In genomic region chr4:1113311-1114009, GRCh38 we compare ENCODE assay signal across 10 cellular contexts. TPM values are rescaled to one million over a fixed set of nuclear protein-coding genes. Genes with fewer than 3 reads are reported as not detected.
A peak's percentile ranks its signal among the peaks of the same experiment; 100 is the strongest.
DNase-seq lines count a peak whose midpoint lies in the region; ATAC-seq, FAIRE-seq and TF ChIP-seq lines count a peak whose summit lies in the region.
"Had no signal": no experiment of that assay in that cellular context is flagged by ENCODE, and none has a peak within 500 bp of the region (broad histone marks: within the 10 kb centered on the region; RNA-seq: fewer than 3 reads in every experiment).

Gene RNF212, minus strand, starts transcription at chr4:1113564. Its CDS starts 100 bp downstream, at chr4:1113464.

- H3K4me2 ChIP-seq in A549, result peak within 1 kb of the TSS; percentile 79

- ATAC-seq in A549, result peak; percentile 63 to 68; a peak in 5 of 6 replicates

- peak within 1 kb of the TSS; percentile 54 to 78 for H3K27ac ChIP-seq in A549
- no peak within 1 kb of the TSS for H3K27ac ChIP-seq in colonic mucosa
- H3K27ac ChIP-seq in thymus (ENCODE audit: low read depth), result no peak within 1 kb of the TSS
- H3K27ac ChIP-seq in WERI-Rb-1, result no peak within 1 kb of the TSS
- H3K27ac ChIP-seq: SK-N-MC had no signal

- H3K4me1 ChIP-seq in A549 (peaks cover 20% of the 10 kb centered on the region), colonic mucosa (peaks cover 2% of the 10 kb centered on the region), mucosa of stomach (ENCODE audit: control insufficient read depth, insufficient read depth, low read length) (no peaks in the 10 kb centered on the region), thymus (ENCODE audit: control insufficient read depth, insufficient read depth, low read length) (no peaks in the 10 kb centered on the region)

- H3K4me3 ChIP-seq in A549, result peak within 1 kb of the TSS; percentile 48
- peak within 1 kb of the TSS; percentile 43 for H3K4me3 ChIP-seq in colonic mucosa
- H3K4me3 ChIP-seq in mucosa of stomach (ENCODE audit: low read length), result peak within 1 kb of the TSS; percentile 10
- peak within 1 kb of the TSS; percentile 47 for H3K4me3 ChIP-seq in thymus (ENCODE audit: low read length)
- no peak within 1 kb of the TSS for H3K4me3 ChIP-seq in WERI-Rb-1 (ENCODE audit: low read depth, low read length)
- H3K4me3 ChIP-seq: SK-N-MC had no signal

- no peak for TF ChIP-seq RAD21 in A549 (conservative IDR thresholded peaks at IDR 0.05 in 1 of 2, IDR thresholded peaks at IDR 0.05 in 1 of 2)

- TF ChIP-seq CTCF in A549 (IDR thresholded peaks at IDR 0.05), result no peak
- TF ChIP-seq CTCF in colonic mucosa (IDR thresholded peaks at IDR 0.05), result no peak
- TF ChIP-seq CTCF in WERI-Rb-1 (IDR thresholded peaks at IDR 0.05; ENCODE audit: low read depth, low read length), result no peak

- H3K36me3 ChIP-seq in colonic mucosa, result no peaks in the 10 kb centered on the region
- H3K36me3 ChIP-seq in mucosa of stomach (ENCODE audit: control insufficient read depth, insufficient read depth, low read length), result no peaks in the 10 kb centered on the region
- no peaks in the 10 kb centered on the region for H3K36me3 ChIP-seq in thymus (ENCODE audit: control insufficient read depth, insufficient read depth)
- H3K36me3 ChIP-seq in WERI-Rb-1, result no peaks in the 10 kb centered on the region

- POLR2A ChIA-PET in A549 (lab: Yijun Ruan, JAX), result interaction anchor here (0.7 kb wide), 1 partner anchor 39 kb away, joined by 5 read pairs; no protein-coding TSS in a partner anchor

- 3% methylated on average over 13 of the region's 72 CpGs for WGBS in A549 (ENCODE audit: missing lambda C conversion rate)
- 28% methylated on average over 72 of the region's 72 CpGs for WGBS in thymus

- peak; percentile 18 to 49 for DNase-seq in A549 (ENCODE audit: low read depth in 1 of 2, low spot score in 1 of 2)
- peak in 3 of 5 donors; percentile 22 to 53 (median 33) for DNase-seq in T-helper 1 cell
- DNase-seq in colonic mucosa, result peak; percentile 32
- no peak for DNase-seq in NCI-H82 (lab: John Stamatoyannopoulos, UW)
- DNase-seq in WERI-Rb-1, result no peak
- no peak for DNase-seq in NCI-H1092 (lab: John Stamatoyannopoulos, UW)

- H3K27me3 ChIP-seq in colonic mucosa (no peaks in the 10 kb centered on the region), mucosa of stomach (ENCODE audit: control insufficient read depth, insufficient read depth, low read length) (peaks cover 18% of the 10 kb centered on the region), thymus (ENCODE audit: control insufficient read depth, insufficient read depth) (peaks cover 8% of the 10 kb centered on the region), WERI-Rb-1 (ENCODE audit: insufficient read depth, low read depth, severe bottlenecking) (no peaks in the 10 kb centered on the region)

- TF ChIP-seq POLR2A in A549 (IDR thresholded peaks at IDR 0.05; ENCODE audit: low read length), result peak; percentile 33

- H3K9ac ChIP-seq in colonic mucosa (ENCODE audit: low read depth in 2 of 2, low read length in 2 of 2), result no peak within 1 kb of the TSS
- no peak within 1 kb of the TSS for H3K9ac ChIP-seq in mucosa of stomach (ENCODE audit: low read length)

- intact Hi-C loops in colonic mucosa (cut with DNase I), result no loop called here

- no peak for FAIRE-seq in A549 (lab: Jason Lieb, UNC)

- no peaks in the 10 kb centered on the region for H3K9me3 ChIP-seq in A549
- no peaks in the 10 kb centered on the region for H3K9me3 ChIP-seq in colonic mucosa
- no peaks in the 10 kb centered on the region for H3K9me3 ChIP-seq in mucosa of stomach (ENCODE audit: control insufficient read depth, low read length)
- no peaks in the 10 kb centered on the region for H3K9me3 ChIP-seq in thymus (ENCODE audit: control insufficient read depth)
- no peaks in the 10 kb centered on the region for H3K9me3 ChIP-seq in WERI-Rb-1 (ENCODE audit: severe bottlenecking)

- CTCF ChIA-PET in A549 (lab: Yijun Ruan, JAX), result interaction anchor here (0.9 to 1.5 kb wide), 2 partner anchors 16 to 81 kb away, joined by 3 to 4 read pairs; no protein-coding TSS in a partner anchor

- TF ChIP-seq EP300 in A549 (IDR thresholded peaks at IDR 0.05), result no peak

TF ChIP-seq in A549, 52 proteins besides CTCF, POLR2A, EP300 and RAD21:
- peak; percentile 62; the same call in 1 of the 2 replicates for TF ChIP-seq EHF (CRISPR knock-in tag; IDR thresholded peaks at IDR 0.05)
- TF ChIP-seq FOXS1 (CRISPR knock-in tag; IDR thresholded peaks at IDR 0.05), result no peak
- peak; percentile 47; the same call in 1 of the 2 replicates for TF ChIP-seq RNF2 (IDR thresholded peaks at IDR 0.05; ENCODE audit: borderline replicate concordance, low read depth)
- no peak for TF ChIP-seq ZC3H11A (IDR thresholded peaks at IDR 0.05)
- TF ChIP-seq NFE2L2 (conservative IDR thresholded peaks at IDR 0.05; ENCODE audit: low read length), result no peak
- TF ChIP-seq HOXB13 (CRISPR knock-in tag; IDR thresholded peaks at IDR 0.05; ENCODE audit: low read depth), result peak; percentile 74; the same call in 1 of the 2 replicates
- TF ChIP-seq ZSCAN20 (CRISPR knock-in tag; IDR thresholded peaks at IDR 0.05), result 0 out of 2 replicates have a peak, but pooled peaks have one; percentile 38
- TF ChIP-seq MAX (IDR thresholded peaks at IDR 0.05), result peak; percentile 98
- TF ChIP-seq ELK1 (IDR thresholded peaks at IDR 0.05; ENCODE audit: low read depth, low read length), result no peak
- TF ChIP-seq JUN (IDR thresholded peaks at IDR 0.05), result no peak
- TF ChIP-seq SREBF2 (IDR thresholded peaks at IDR 0.05), result no peak
- TF ChIP-seq CBX8 (IDR thresholded peaks at IDR 0.05), result no peak
- TF ChIP-seq HEYL (CRISPR knock-in tag; IDR thresholded peaks at IDR 0.05), result 0 out of 2 replicates have a peak, but pooled peaks have one; percentile 59
- no peak for TF ChIP-seq KDM1A (IDR thresholded peaks at IDR 0.05; ENCODE audit: low read depth)
- TF ChIP-seq HOXB5 (CRISPR knock-in tag; IDR thresholded peaks at IDR 0.05), result peak; percentile 68
- peak; percentile 98 for TF ChIP-seq E2F6 (IDR thresholded peaks at IDR 0.05; ENCODE audit: borderline replicate concordance, low read depth)

RNA-seq across cellular contexts. Expression of gene RNF212, which starts in this region (rescaled TPM):
- 3.0 and 3.6 TPM in 2 replicates for polyA plus RNA-seq in A549 (2011; rRNA removed)
- 2.5 and 2.6 TPM in 2 replicates for polyA plus RNA-seq in A549 (2012; cell fraction: cytosol; rRNA removed)
- polyA plus RNA-seq in A549 (2012; cell fraction: nucleus; rRNA removed), result 4.2 and 5.3 TPM in 2 replicates
- polyA plus RNA-seq in A549 (2017; fragmentation: RNase III; extraction: RNeasy Plus Mini Kit Qiagen cat#74134 plus additional on column Dnase treatment), result 2.1 to 3.9 TPM (median 3.0 TPM) in 3 replicates
- polyA minus RNA-seq in A549 (2011; rRNA and poly(A)+ RNA removed), result 0.79 and 3.1 TPM in 2 replicates
- total RNA-seq in colonic mucosa, result 1 to 10 TPM; 2.3 to 2.5 TPM
- polyA plus RNA-seq in thymus, result 11.2 TPM
- total RNA-seq: Daoy had no signal

Comparison
In these comparisons a context has a peak if more than half of its experiments do, and no peak if none do; other contexts are left out.
1. DNase-seq: peak in A549 (2 of 2), T-helper 1 cell (3 of 5) and colonic mucosa (single experiment); none in NCI-H82 (single experiment), WERI-Rb-1 (single experiment) and NCI-H1092 (single experiment).
2. H3K27ac ChIP-seq: peak in A549 (2 of 2); none in colonic mucosa (single experiment), thymus (single experiment) and WERI-Rb-1 (single experiment).